In the genomic region with DNA sequence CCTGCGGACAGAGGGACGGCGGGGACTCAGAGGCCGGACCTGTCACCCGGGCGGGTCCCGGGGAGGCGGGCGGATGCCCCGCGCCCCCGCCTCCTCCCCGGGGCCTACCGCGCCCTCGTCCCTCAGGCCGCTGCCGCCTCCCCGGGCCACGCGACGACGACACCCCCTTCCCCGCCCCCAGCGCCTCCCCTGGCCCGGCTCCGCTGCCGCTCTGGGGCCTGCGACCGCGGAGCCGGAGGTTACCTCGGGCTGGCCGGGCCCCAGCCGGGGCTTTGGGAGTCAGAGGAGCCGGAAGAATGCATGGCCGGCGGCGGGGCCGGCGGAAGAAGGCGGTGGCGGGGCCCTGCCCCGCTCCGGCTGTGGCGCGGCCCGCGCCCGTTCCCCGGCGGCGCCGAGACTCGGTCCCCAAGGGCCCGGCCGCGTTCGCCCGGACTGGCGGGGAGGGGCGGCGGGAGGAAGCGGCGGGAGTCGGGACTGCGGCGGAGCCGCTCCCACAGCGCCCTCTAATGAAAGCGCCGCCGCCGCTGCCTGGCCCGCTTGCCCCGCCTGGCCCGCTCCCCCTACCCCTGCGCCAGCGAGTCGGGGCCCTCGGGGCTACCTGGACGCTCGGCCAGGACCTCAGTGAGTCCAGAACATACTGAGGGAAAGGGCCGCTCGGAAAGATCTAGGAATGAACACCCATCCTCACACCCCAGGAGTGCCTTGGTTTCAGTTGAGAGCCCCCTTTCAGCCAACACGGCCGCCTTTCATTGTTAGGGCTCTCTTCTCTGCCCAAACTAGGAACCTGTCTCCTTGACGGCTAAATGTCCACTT, we compare ENCODE assay signal across 8 cellular contexts. TPM values are rescaled to one million over a fixed set of nuclear protein-coding genes. Genes with fewer than 3 reads are reported as not detected.
DNase-seq lines count a peak whose midpoint lies in the region; ATAC-seq lines count a peak whose summit lies in the region.

TSS of gene LPGAT1 (minus strand) at position 434 of the 813 bp plus-strand sequence. CDS start 1,467 bp downstream, outside the sequence.

- no peaks in the 10 kb centered on the region for H3K27me3 ChIP-seq in naive thymus-derived CD4-positive, alpha-beta T cell (ENCODE audit: control insufficient read depth in 2 of 2, insufficient read depth in 2 of 2, low read length in 2 of 2)

- H3K4me3 ChIP-seq in naive thymus-derived CD4-positive, alpha-beta T cell (ENCODE audit: low read length), result peak within 1 kb of the TSS; percentile 68

- POLR2A ChIA-PET in naive thymus-derived CD4-positive, alpha-beta T cell (lab: Charles Lee), result no interaction called here

- no peaks in the 10 kb centered on the region for H3K36me3 ChIP-seq in naive thymus-derived CD4-positive, alpha-beta T cell (ENCODE audit: control insufficient read depth in 2 of 3, insufficient read depth in 3 of 3, low read length in 3 of 3)

- peaks cover 15% of the 10 kb centered on the region for H3K36me3 Mint-ChIP-seq in activated T-helper 1 cell treated with anti-CD3 and anti-CD28 coated beads, Interleukin-12 subunit alpha, Interleukin-12 subunit beta, Interleukin-2, Interleukin-4 antibody, amounts not matched to agents 30 ng/mL and 10 ng/mL and 1 ng/mL, durations not matched to agents 14 hours and 24 hours and 36 hours (ENCODE audit: low read depth)
- H3K36me3 Mint-ChIP-seq in naive thymus-derived CD4-positive, alpha-beta T cell, result peaks cover 0 to 26% (median 0%) of the 10 kb centered on the region in 5 donors

- H3K27ac Mint-ChIP-seq in activated T-helper 1 cell treated with anti-CD3 and anti-CD28 coated beads, Interleukin-12 subunit alpha, Interleukin-12 subunit beta, Interleukin-2, Interleukin-4 antibody, amounts not matched to agents 30 ng/mL and 10 ng/mL and 1 ng/mL, durations not matched to agents 14 hours and 24 hours and 36 hours, result peak within 1 kb of the TSS; percentile 90
- H3K27ac Mint-ChIP-seq in naive thymus-derived CD4-positive, alpha-beta T cell, result peak within 1 kb of the TSS; percentile 60 to 94 (median 85)

- H3K4me1 Mint-ChIP-seq in activated T-helper 1 cell treated with anti-CD3 and anti-CD28 coated beads, Interleukin-12 subunit alpha, Interleukin-12 subunit beta, Interleukin-2, Interleukin-4 antibody, amounts not matched to agents 30 ng/mL and 10 ng/mL and 1 ng/mL, durations not matched to agents 14 hours and 24 hours and 36 hours (ENCODE audit: low read depth), result peaks cover 69% of the 10 kb centered on the region
- peaks cover 34 to 69% (median 64%) of the 10 kb centered on the region in 7 donors for H3K4me1 Mint-ChIP-seq in naive thymus-derived CD4-positive, alpha-beta T cell

- H3K4me3 Mint-ChIP-seq in activated T-helper 1 cell treated with anti-CD3 and anti-CD28 coated beads, Interleukin-12 subunit alpha, Interleukin-12 subunit beta, Interleukin-2, Interleukin-4 antibody, amounts not matched to agents 30 ng/mL and 10 ng/mL and 1 ng/mL, durations not matched to agents 14 hours and 24 hours and 36 hours, result peak within 1 kb of the TSS; percentile 91
- H3K4me3 Mint-ChIP-seq in naive thymus-derived CD4-positive, alpha-beta T cell, result peak within 1 kb of the TSS; percentile 88 to 97 (median 90)

- H3K4me1 ChIP-seq in naive thymus-derived CD4-positive, alpha-beta T cell (ENCODE audit: control insufficient read depth in 2 of 2, insufficient read depth in 2 of 2, low read length in 2 of 2), result peaks cover 20 to 40% of the 10 kb centered on the region in 2 donors

- intact Hi-C loops in activated T-helper 1 cell treated with anti-CD3 and anti-CD28 coated beads, Interleukin-12 subunit alpha, Interleukin-12 subunit beta, Interleukin-2, Interleukin-4 antibody, amounts not matched to agents 30 ng/mL and 10 ng/mL and 1 ng/mL, durations not matched to agents 14 hours and 24 hours and 36 hours (cut with micrococcal nuclease), result loop anchor here (1.0 to 5.0 kb wide), 8 partner anchors 9 to 962 kb away; partner anchors contain the start of genes NSL1, PPP2R5A, SLC30A1 and TATDN3
- intact Hi-C loops in naive thymus-derived CD4-positive, alpha-beta T cell (cut with micrococcal nuclease), result loop anchor here (1.0 to 10.0 kb wide), 15 partner anchors 104 to 1187 kb away; partner anchors contain the start of genes DTL (in 2 of the 2), INTS7 (in 2 of the 2), PPP2R5A (in 2 of the 2) and SLC30A1 (in 2 of the 2)

- H3K9me3 Mint-ChIP-seq in activated T-helper 1 cell treated with anti-CD3 and anti-CD28 coated beads, Interleukin-12 subunit alpha, Interleukin-12 subunit beta, Interleukin-2, Interleukin-4 antibody, amounts not matched to agents 30 ng/mL and 10 ng/mL and 1 ng/mL, durations not matched to agents 14 hours and 24 hours and 36 hours, result no peaks in the 10 kb centered on the region
- no peaks in the 10 kb centered on the region for H3K9me3 Mint-ChIP-seq in naive thymus-derived CD4-positive, alpha-beta T cell

- peaks cover 2% of the 10 kb centered on the region for H3K27me3 Mint-ChIP-seq in activated T-helper 1 cell treated with anti-CD3 and anti-CD28 coated beads, Interleukin-12 subunit alpha, Interleukin-12 subunit beta, Interleukin-2, Interleukin-4 antibody, amounts not matched to agents 30 ng/mL and 10 ng/mL and 1 ng/mL, durations not matched to agents 14 hours and 24 hours and 36 hours (ENCODE audit: insufficient read depth)
- H3K27me3 Mint-ChIP-seq in naive thymus-derived CD4-positive, alpha-beta T cell, result peaks cover 0 to 3% (median 0%) of the 10 kb centered on the region in 5 donors

- CTCF ChIA-PET in naive thymus-derived CD4-positive, alpha-beta T cell (lab: Charles Lee), result interaction anchor here (1.0 kb wide), 1 partner anchor 23 kb away, joined by 3 read pairs; no protein-coding TSS in a partner anchor

- no peaks in the 10 kb centered on the region for H3K9me3 ChIP-seq in naive thymus-derived CD4-positive, alpha-beta T cell (ENCODE audit: control insufficient read depth in 2 of 3, low read length in 3 of 3)

- peak; percentile 79 for DNase-seq in Caki2 (ENCODE audit: low read depth)
- DNase-seq in HT-29 (ENCODE audit: low spot score), result peak; percentile 78
- DNase-seq in RKO (ENCODE audit: low spot score), result peak; percentile 79
- DNase-seq in activated T-helper 1 cell treated with anti-CD3 and anti-CD28 coated beads, Interleukin-12 subunit alpha, Interleukin-12 subunit beta, Interleukin-2, Interleukin-4 antibody, amounts not matched to agents 30 ng/mL and 10 ng/mL and 1 ng/mL, durations not matched to agents 14 hours and 24 hours and 36 hours (ENCODE audit: low spot score), result peak; percentile 65
- DNase-seq in fibroblast of gingiva (ENCODE audit: low read depth), result peak; percentile 63
- DNase-seq in naive thymus-derived CD4-positive, alpha-beta T cell, result peak; percentile 28 to 81 (median 54)
- DNase-seq in stimulated activated naive CD4-positive, alpha-beta T cell (lab: John Stamatoyannopoulos, UW), result peak; percentile 36 to 59 (median 45)

- H3K27ac ChIP-seq in naive thymus-derived CD4-positive, alpha-beta T cell (ENCODE audit: low read depth, low read length), result peak within 1 kb of the TSS; percentile 64

- ATAC-seq in GM19467 (IDR thresholded peaks at IDR 0.05; ENCODE audit: unreplicated experiment), result peak; percentile 64
- peak; percentile 92 for ATAC-seq in naive thymus-derived CD4-positive, alpha-beta T cell

- in situ Hi-C loops in Caki2 (cut with HindIII; ENCODE audit: low pct_unique_long_range_greater_than_20kb, low sequenced_read_pairs), result no loop called here

RNA-seq across cellular contexts. Expression of gene LPGAT1, which starts in this region (rescaled TPM):
- 29.7 and 38.8 TPM in 2 replicates for total RNA-seq in Caki2 (2014; rRNA removed; shearing (Covaris generic); ENCODE audit: low replicate concordance)
- total RNA-seq in HT-29 (2014; rRNA removed; shearing (Covaris generic)), result 13.1 and 13.7 TPM in 2 replicates
- total RNA-seq in activated T-helper 1 cell treated with anti-CD3 and anti-CD28 coated beads, Interleukin-12 subunit alpha, Interleukin-12 subunit beta, Interleukin-2, Interleukin-4 antibody, amounts not matched to agents 30 ng/mL and 10 ng/mL and 1 ng/mL, durations not matched to agents 14 hours and 24 hours and 36 hours, result 35.3 and 35.6 TPM in 2 replicates
- 10 to 100 TPM; 11.7 to 76.1 (median 19.3) TPM for total RNA-seq in naive thymus-derived CD4-positive, alpha-beta T cell
- polyA plus RNA-seq in naive thymus-derived CD4-positive, alpha-beta T cell, result 1 to 10 TPM; 6.3 to 6.4 TPM

Comparison
In these comparisons a context has a peak if more than half of its experiments do, and no peak if none do; other contexts are left out.
1. Peak in every context shown above with its lines: DNase-seq, ATAC-seq, H3K4me3 ChIP-seq and H3K27ac ChIP-seq.